ENCODE assay signal across 17 cellular contexts in genomic region chr18:35247412-35248249, GRCh38. TPM values are rescaled to one million over a fixed set of nuclear protein-coding genes. Genes with fewer than 3 reads are reported as not detected.
A peak's percentile ranks its signal among the peaks of the same experiment; 100 is the strongest.
DNase-seq lines count a peak whose midpoint lies in the region; ATAC-seq, FAIRE-seq and TF ChIP-seq lines count a peak whose summit lies in the region.
"Had no signal": no experiment of that assay in that cellular context is flagged by ENCODE, and none has a peak within 500 bp of the region (broad histone marks: within the 10 kb centered on the region; RNA-seq: fewer than 3 reads in every experiment).

No MANE protein-coding gene starts in this region.

- CTCF ChIA-PET in Panc1 (lab: Charles Lee) = no interaction called here

- POLR2A ChIA-PET in Panc1 (lab: Charles Lee) = no interaction called here

- BruUV-seq in Panc1 (replicated peaks; lab: Mats Ljungman, UMichigan) = TSS peak; percentile 6

- ATAC-seq in Panc1 (no peak), HG02973 (IDR thresholded peaks at IDR 0.05; ENCODE audit: unreplicated experiment) (no peak), GM18867 (IDR thresholded peaks at IDR 0.05; ENCODE audit: unreplicated experiment) (no peak)

- in situ Hi-C loops in Panc1 (cut with HindIII; ENCODE audit: low pct_unique_long_range_greater_than_20kb, low sequenced_read_pairs) = no loop called here

- no peak for FAIRE-seq in GM19239 (lab: Jason Lieb, UNC)
- FAIRE-seq: keratinocyte had no signal

- H3K4me3 ChIP-seq in HL-60 (replicated peaks; ENCODE audit: insufficient read depth, low read length) (no peak overlapping the region), Panc1 (ENCODE audit: low read depth in 2 of 2, low read length in 2 of 2) (no peak overlapping the region), neutrophil (ENCODE audit: low read depth in 1 of 2, low read length in 1 of 2) (peak overlapping the region; percentile 14 to 28)
- H3K4me3 ChIP-seq: SK-N-MC had no signal

- TF ChIP-seq CTCF in HL-60 (IDR thresholded peaks at IDR 0.05; ENCODE audit: insufficient read depth, low read length) (no peak), Panc1 (IDR thresholded peaks at IDR 0.05) (no peak), neutrophil (IDR thresholded peaks at IDR 0.05) (no peak)

- H3K4me1 ChIP-seq in Panc1 (ENCODE audit: control insufficient read depth, insufficient read depth, low read length) (no peaks in the 10 kb centered on the region), neutrophil (ENCODE audit: control insufficient read depth in 1 of 2, insufficient read depth in 1 of 2, low read depth in 1 of 2, low read length in 1 of 2) (peaks cover 25 to 26% of the 10 kb centered on the region in 2 experiments)

- H3K27me3 ChIP-seq in HL-60 (ENCODE audit: insufficient read depth, poor library complexity, severe bottlenecking) = no peaks in the 10 kb centered on the region
- H3K27me3 ChIP-seq in Panc1 (ENCODE audit: control insufficient read depth, insufficient read depth, low read length) = no peaks in the 10 kb centered on the region
- H3K27me3 ChIP-seq in neutrophil = no peaks in the 10 kb centered on the region

- intact Hi-C loops in Panc1 (cut with micrococcal nuclease; ENCODE audit: unreplicated experiment) = loop anchor here (10.0 kb wide), 1 partner anchor 57 kb away; no protein-coding TSS in a partner anchor

- peaks cover 2% of the 10 kb centered on the region; the same call in 1 of the 2 replicates for H3K36me3 ChIP-seq in Panc1 (ENCODE audit: control insufficient read depth, insufficient read depth, low read length)
- H3K36me3 ChIP-seq in neutrophil = peaks cover 56% of the 10 kb centered on the region

- peaks cover 47% of the 10 kb centered on the region; the same call in 1 of the 2 replicates for H3K9me3 ChIP-seq in Panc1 (ENCODE audit: control insufficient read depth, insufficient read depth, low read depth, low read length)
- no peaks in the 10 kb centered on the region for H3K9me3 ChIP-seq in neutrophil

- H3K27ac ChIP-seq in HL-60 (replicated peaks) = peak overlapping the region; percentile 58
- H3K27ac ChIP-seq in Panc1 (ENCODE audit: low read length) = no peak overlapping the region
- peak overlapping the region; percentile 88 for H3K27ac ChIP-seq in neutrophil
- H3K27ac ChIP-seq: SK-N-MC had no signal

- DNase-seq in CD1c-positive myeloid dendritic cell (ENCODE audit: extremely low spot score) (peak; percentile 44), HL-60 (ENCODE audit: low read depth in 1 of 2, low spot score in 1 of 2) (peak; percentile 39 to 53), Panc1 (ENCODE audit: low read depth, low spot score) (no peak), GM19239 (ENCODE audit: insufficient read length, low spot score) (no peak)
- no peak for DNase-seq in activated CD8-positive, alpha-beta memory T cell treated with anti-CD3 and anti-CD28 coated beads for 24 hours
- DNase-seq: activated naive CD8-positive, alpha-beta T cell treated with anti-CD3 and anti-CD28 coated beads, Interleukin-2, amount 10 ng/mL, durations not matched to agents 7 days and 5 days; activated T-cell treated with anti-CD3 and anti-CD28 coated beads, Interleukin-2, amount 50 U/mL, for 24 hours; DMS153; midbrain; NCI-H187; NCI-H446 treated with DMSO at 0.1 percent for 48 hours; stimulated activated CD4-positive, alpha-beta T cell treated with anti-CD3 and anti-CD28 coated beads, Interleukin-2, amount 100 ng/mL, for 48 hours had no signal

RNA-seq across cellular contexts. Expression of gene ZNF397, which starts 6.8 kb away (rescaled TPM):
- 9.8 TPM for total RNA-seq in Panc1 (2021; ENCODE audit: unreplicated experiment)
- polyA plus RNA-seq in Panc1 (2012; ENCODE audit: insufficient read length) = 6.2 TPM

RNA-seq across cellular contexts. Expression of gene ZSCAN30, which starts 42.4 kb away (rescaled TPM):
- total RNA-seq in Panc1 (2021; ENCODE audit: unreplicated experiment) = 12.1 TPM
- polyA plus RNA-seq in Panc1 (2012; ENCODE audit: insufficient read length) = 7.2 TPM

Comparison
In these comparisons a context has a peak if more than half of its experiments do, and no peak if none do; other contexts are left out.
1. DNase-seq: peak in CD1c-positive myeloid dendritic cell (single experiment) and HL-60 (2 of 2); none in Panc1 (single experiment), activated CD8-positive, alpha-beta memory T cell treated with anti-CD3 and anti-CD28 coated beads for 24 hours (single experiment) and GM19239 (single experiment).
2. H3K4me3 ChIP-seq: peak in neutrophil (2 of 2); none in HL-60 (single experiment) and Panc1 (0 of 2).